ENCODE assay signal across 9 cellular contexts in the genomic region with DNA sequence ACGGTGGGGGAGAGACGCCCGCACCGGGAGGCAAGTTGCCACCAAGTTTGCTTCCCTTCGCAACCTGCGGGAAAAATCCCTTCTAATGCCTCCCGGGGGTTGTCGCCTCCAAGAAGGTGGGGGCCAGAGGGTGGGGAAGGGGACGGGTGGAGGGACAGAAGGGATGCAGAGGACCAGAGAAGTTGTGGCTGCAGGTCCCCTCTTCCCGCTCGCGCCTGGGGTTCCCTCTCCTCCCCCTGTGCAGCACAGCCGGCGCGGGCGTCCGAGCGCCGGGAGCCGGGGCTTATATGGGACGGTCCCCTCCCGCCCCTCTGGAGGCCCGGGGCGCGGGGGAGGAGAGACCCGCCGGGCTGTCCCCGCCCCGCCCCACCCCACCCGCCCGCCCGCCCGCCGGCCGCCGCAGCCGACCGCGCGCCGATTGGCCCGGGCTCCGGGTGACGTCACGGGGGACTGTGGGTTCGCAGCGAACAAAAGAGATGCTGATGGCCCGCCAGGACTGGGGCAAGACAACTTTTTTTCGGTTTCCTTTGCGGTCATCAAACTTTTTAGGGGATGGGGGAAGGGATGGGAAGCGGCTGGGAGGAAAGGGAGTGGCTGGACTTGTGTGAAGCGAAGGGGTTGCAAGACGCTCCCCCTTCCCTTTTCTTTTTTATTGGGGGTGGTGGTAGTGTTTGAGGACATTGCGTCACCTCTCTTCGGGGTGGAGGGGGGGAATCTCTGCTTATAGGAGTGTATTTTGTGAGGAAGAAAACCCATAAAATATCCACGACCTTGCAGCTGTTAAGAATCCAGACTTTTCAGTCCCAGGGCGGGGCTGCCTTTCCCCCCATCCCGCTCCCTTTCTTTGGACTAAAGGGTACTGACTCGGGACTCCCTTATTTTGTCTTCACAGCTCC. TPM values are rescaled to one million over a fixed set of nuclear protein-coding genes. Genes with fewer than 3 reads are reported as not detected.
A peak's percentile ranks its signal among the peaks of the same experiment; 100 is the strongest.
DNase-seq lines count a peak whose midpoint lies in the region; ATAC-seq, FAIRE-seq and TF ChIP-seq lines count a peak whose summit lies in the region.
"Had no signal": no experiment of that assay in that cellular context is flagged by ENCODE, and none has a peak within 500 bp of the region (broad histone marks: within the 10 kb centered on the region; RNA-seq: fewer than 3 reads in every experiment).

Gene FN1, minus strand, starts transcription at position 260 of the 896 bp plus-strand sequence. CDS start 266 bp downstream, outside the sequence.

- H3K4me1 ChIP-seq in cardiac muscle cell (ENCODE audit: low read depth) (peaks cover 11% of the 10 kb centered on the region), pancreas (no peaks in the 10 kb centered on the region), thyroid gland (peaks cover 7% of the 10 kb centered on the region in 2 donors)

- H3K4me3 ChIP-seq in cardiac muscle cell (peak within 1 kb of the TSS; percentile 72), pancreas (peak within 1 kb of the TSS; percentile 26 to 54 (median 36)), thyroid gland (replicated peaks in 1 of 3) (peak within 1 kb of the TSS in 2 of 3 donors; percentile 28 to 38)

- intact Hi-C loops in pancreas (cut with DNase I) (no loop called here), thyroid gland (cut with DNase I) (no loop called here)

- no peaks in the 10 kb centered on the region for H3K27me3 ChIP-seq in cardiac muscle cell
- no peaks in the 10 kb centered on the region for H3K27me3 ChIP-seq in pancreas
- H3K27me3 ChIP-seq in thyroid gland = no peaks in the 10 kb centered on the region

- ATAC-seq in GM19397 (IDR thresholded peaks at IDR 0.05; ENCODE audit: unreplicated experiment) (peak; percentile 89), HG03571 (IDR thresholded peaks at IDR 0.05; ENCODE audit: unreplicated experiment) (peak; percentile 77), pancreas (peak; percentile 75 to 90 (median 88))

- TF ChIP-seq POLR2A in thyroid gland (IDR thresholded peaks at IDR 0.05) = peak in 1 of 2 donors; percentile 25

- H3K36me3 ChIP-seq in cardiac muscle cell (no peaks in the 10 kb centered on the region), pancreas (no peaks in the 10 kb centered on the region), thyroid gland (no peaks in the 10 kb centered on the region)

- DNase-seq in C1 segment of cervical spinal cord (lab: John Stamatoyannopoulos, UW) (peak in 11 of 14 donors; percentile 38 to 82 (median 64)), SK-N-DZ (ENCODE audit: low spot score) (peak; percentile 83), cardiac muscle cell (ENCODE audit: low read depth in 1 of 2, low spot score in 1 of 2) (peak; percentile 95 to 99), pancreas (peak; percentile 40 to 84 (median 74)), thyroid gland (peak; percentile 66 to 69)

- no peaks in the 10 kb centered on the region for H3K9me3 ChIP-seq in cardiac muscle cell (ENCODE audit: low read depth)
- H3K9me3 ChIP-seq in pancreas = no peaks in the 10 kb centered on the region
- no peaks in the 10 kb centered on the region for H3K9me3 ChIP-seq in thyroid gland

- TF ChIP-seq CTCF in cardiac muscle cell (IDR thresholded peaks at IDR 0.05; ENCODE audit: low read depth, low read length) (no peak), pancreas (IDR thresholded peaks at IDR 0.05) (no peak), thyroid gland (IDR thresholded peaks at IDR 0.05) (no peak)

- H3K27ac ChIP-seq in adipose tissue (ENCODE audit: low read depth, low read length) (peak within 1 kb of the TSS; percentile 30), cardiac muscle cell (peak within 1 kb of the TSS; percentile 49), pancreas (peak within 1 kb of the TSS in 2 of 4 donors; percentile 6 to 28), thyroid gland (peak within 1 kb of the TSS; percentile 63 to 78 (median 63))
- H3K27ac ChIP-seq: VCaP had no signal

- WGBS in adipose tissue, 3 donors = 0 to 1% (median 1%) methylated on average over 37 to 59 of the region's 59 CpGs
- 1% methylated on average over 41 to 59 of the region's 59 CpGs for WGBS in pancreas, 2 donors
- 1 to 2% methylated on average over 32 to 34 of the region's 59 CpGs for WGBS in thyroid gland, 2 donors

- FAIRE-seq in pancreas (lab: Jason Lieb, UNC) = no peak

RNA-seq across cellular contexts. Expression of gene FN1, which starts in this region (rescaled TPM):
- 339 and 342 TPM in 2 replicates for polyA plus RNA-seq in SK-N-DZ (2014; cell fraction: cytosol; rRNA removed)
- polyA plus RNA-seq in SK-N-DZ (2014; cell fraction: nucleus; rRNA removed) = 278 and 371 TPM in 2 replicates
- polyA plus RNA-seq in adipose tissue (10 to 100 TPM; 19.0 to 76.8 (median 51.9) TPM), cardiac muscle cell (164 and 240 TPM in 2 replicates), pancreas (10 to 100 TPM; 17.0 to 17.9 TPM)
- total RNA-seq in cardiac muscle cell (241 and 335 TPM in 2 replicates), pancreas (100 to 1,000 TPM in 2 of 6 donors, 10 to 100 TPM in 3, 1 to 10 TPM in 1; 8.9 to 432 (median 38.8) TPM), thyroid gland (100 to 1,000 TPM in 2 of 4 donors, 10 to 100 TPM in 2; 89.1 to 312 (median 156) TPM)
